In the genomic region with DNA sequence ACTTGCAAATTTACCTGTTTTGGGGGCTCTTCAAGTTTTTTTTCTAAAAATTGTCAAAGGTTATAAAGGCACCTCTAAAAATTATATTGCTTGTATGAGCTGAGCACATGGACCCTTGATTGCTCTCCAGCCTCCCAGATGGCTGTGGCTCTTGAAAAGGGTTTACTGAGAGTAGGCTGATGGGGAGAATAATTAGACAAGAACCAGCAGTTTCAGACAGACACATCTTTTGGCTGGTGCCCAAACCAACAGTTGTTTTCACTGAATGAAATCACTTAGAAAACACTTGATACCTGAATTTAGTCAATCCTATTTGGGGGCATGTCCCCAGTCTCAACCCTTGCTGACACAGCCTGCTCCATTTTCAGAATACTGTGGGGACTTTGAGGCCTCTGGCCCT, we compare ENCODE assay signal across 25 cellular contexts.
"Had no signal": no experiment of that assay in that cellular context is flagged by ENCODE, and none has a peak within 500 bp of the region (broad histone marks: within the 10 kb centered on the region; RNA-seq: fewer than 3 reads in every experiment).

No MANE protein-coding gene starts in this region.

- H3K4me3 Mint-ChIP-seq: activated naive CD4-positive, alpha-beta T cell treated with anti-CD3 and anti-CD28 coated beads, Interleukin-2, amount 50 U/mL, for 24 hours; activated naive CD8-positive, alpha-beta T cell treated with anti-CD3 and anti-CD28 coated beads, Interleukin-2, amount 50 U/mL, for 24 hours; activated T-cell treated with anti-CD3 and anti-CD28 coated beads, Interleukin-2, amount 50 U/mL, for 24 hours; mesothelial cell of epicardium; naive thymus-derived CD4-positive, alpha-beta T cell; stimulated activated naive CD8-positive, alpha-beta T cell treated with anti-CD3 and anti-CD28 coated beads, Interleukin-15, Interleukin-2, amounts not matched to agents 100 ng/mL and 50 ng/mL, for 24 hours had no signal

- FAIRE-seq: endothelial cell of umbilical vein, keratinocyte, pancreas, urothelium cell line had no signal

- H3K27me3 Mint-ChIP-seq: activated naive CD4-positive, alpha-beta T cell treated with anti-CD3 and anti-CD28 coated beads, Interleukin-2, amount 50 U/mL, for 24 hours; activated naive CD8-positive, alpha-beta T cell treated with anti-CD3 and anti-CD28 coated beads, Interleukin-2, amount 50 U/mL, for 24 hours; activated T-cell treated with anti-CD3 and anti-CD28 coated beads, Interleukin-2, amount 50 U/mL, for 24 hours; stimulated activated naive CD8-positive, alpha-beta T cell treated with anti-CD3 and anti-CD28 coated beads, Interleukin-15, Interleukin-2, amounts not matched to agents 100 ng/mL and 50 ng/mL, for 24 hours had no signal

- H3K4me1 Mint-ChIP-seq: activated naive CD4-positive, alpha-beta T cell treated with anti-CD3 and anti-CD28 coated beads, Interleukin-2, amount 50 U/mL, for 24 hours; activated naive CD8-positive, alpha-beta T cell treated with anti-CD3 and anti-CD28 coated beads, Interleukin-2, amount 50 U/mL, for 24 hours; mesothelial cell of epicardium; naive thymus-derived CD4-positive, alpha-beta T cell had no signal

- H3K36me3 Mint-ChIP-seq: activated naive CD4-positive, alpha-beta T cell treated with anti-CD3 and anti-CD28 coated beads, Interleukin-2, amount 50 U/mL, for 24 hours; mesothelial cell of epicardium; naive thymus-derived CD4-positive, alpha-beta T cell had no signal

- H3K9me3 Mint-ChIP-seq: activated naive CD4-positive, alpha-beta T cell treated with anti-CD3 and anti-CD28 coated beads, Interleukin-2, amount 50 U/mL, for 24 hours; activated naive CD8-positive, alpha-beta T cell treated with anti-CD3 and anti-CD28 coated beads, Interleukin-2, amount 50 U/mL, for 24 hours; activated T-cell treated with anti-CD3 and anti-CD28 coated beads, Interleukin-2, amount 50 U/mL, for 24 hours; mesothelial cell of epicardium; naive thymus-derived CD4-positive, alpha-beta T cell; stimulated activated naive CD8-positive, alpha-beta T cell treated with anti-CD3 and anti-CD28 coated beads, Interleukin-15, Interleukin-2, amounts not matched to agents 100 ng/mL and 50 ng/mL, for 24 hours had no signal

- H3K27ac Mint-ChIP-seq: activated naive CD4-positive, alpha-beta T cell treated with anti-CD3 and anti-CD28 coated beads, Interleukin-2, amount 50 U/mL, for 24 hours; activated naive CD8-positive, alpha-beta T cell treated with anti-CD3 and anti-CD28 coated beads, Interleukin-2, amount 50 U/mL, for 24 hours; activated T-cell treated with anti-CD3 and anti-CD28 coated beads, Interleukin-2, amount 50 U/mL, for 24 hours; mesothelial cell of epicardium; naive thymus-derived CD4-positive, alpha-beta T cell; stimulated activated naive CD8-positive, alpha-beta T cell treated with anti-CD3 and anti-CD28 coated beads, Interleukin-15, Interleukin-2, amounts not matched to agents 100 ng/mL and 50 ng/mL, for 24 hours had no signal

- DNase-seq: activated CD4-positive, alpha-beta T cell treated with anti-CD3 and anti-CD28 coated beads for 4 hours; activated CD4-positive, alpha-beta T cell treated with anti-CD3 and anti-CD28 coated beads, Interleukin-2, amount 50 U/mL, for 4 hours; activated CD4-positive, CD25-positive, alpha-beta regulatory T cell; activated CD8-positive, alpha-beta memory T cell treated with anti-CD3 and anti-CD28 coated beads, Interleukin-2, amount 50 U/mL, for 48 hours; activated naive CD8-positive, alpha-beta T cell treated with anti-CD3 and anti-CD28 coated beads, Interleukin-2, amount 50 U/mL, for 24 hours; activated T-cell treated with anti-CD3 and anti-CD28 coated beads, Interleukin-2, amount 50 U/mL, for 24 hours; amygdala; central memory CD4-positive, alpha-beta T cell; foreskin fibroblast; head of caudate nucleus; hippocampal formation; left cardiac atrium; mammary epithelial cell; naive thymus-derived CD4-positive, alpha-beta T cell; pancreas; retina; stimulated activated CD4-positive, alpha-beta T cell treated with anti-CD3 and anti-CD28 coated beads, Interleukin-12 subunit alpha, Interleukin-12 subunit beta, amount 100 ng/mL, for 4 hours; stimulated activated CD4-positive, alpha-beta T cell treated with anti-CD3 and anti-CD28 coated beads, Interleukin-4, amount 100 ng/mL, for 1 hour; trophoblast cell had no signal
